Comparison of ENCODE assay signal across 19 cellular contexts in genomic region chr17:44518032-44518431, GRCh38. TPM values are rescaled to one million over a fixed set of nuclear protein-coding genes. Genes with fewer than 3 reads are reported as not detected.
DNase-seq lines count a peak whose midpoint lies in the region; TF ChIP-seq lines count a peak whose summit lies in the region.
"Had no signal": no experiment of that assay in that cellular context is flagged by ENCODE, and none has a peak within 500 bp of the region (broad histone marks: within the 10 kb centered on the region; RNA-seq: fewer than 3 reads in every experiment).

No MANE protein-coding gene starts in this region.

- H3K27ac Mint-ChIP-seq in activated T-cell treated with anti-CD3 and anti-CD28 coated beads, Interleukin-2, amount 50 U/mL, for 24 hours, result no peak overlapping the region
- H3K27ac Mint-ChIP-seq: IgD-negative memory B cell; memory B cell; stimulated activated naive CD8-positive, alpha-beta T cell treated with anti-CD3 and anti-CD28 coated beads, Interleukin-15, Interleukin-2, amounts not matched to agents 100 ng/mL and 50 ng/mL, for 24 hours had no signal

- H3K4me3 Mint-ChIP-seq in activated T-cell treated with anti-CD3 and anti-CD28 coated beads, Interleukin-2, amount 50 U/mL, for 24 hours, result no peak overlapping the region
- H3K4me3 Mint-ChIP-seq: IgD-negative memory B cell; memory B cell; stimulated activated naive CD8-positive, alpha-beta T cell treated with anti-CD3 and anti-CD28 coated beads, Interleukin-15, Interleukin-2, amounts not matched to agents 100 ng/mL and 50 ng/mL, for 24 hours had no signal

- H2BK120ac ChIP-seq in mesenchymal stem cell (ENCODE audit: low read depth, low read length), result no peak overlapping the region

- peaks cover 6% of the 10 kb centered on the region for H3K4me1 ChIP-seq in mesenchymal stem cell (ENCODE audit: control insufficient read depth, insufficient read depth, low read depth, low read length)
- H3K4me1 ChIP-seq: ascending aorta, heart right ventricle had no signal

- no peaks in the 10 kb centered on the region for H3K4me1 Mint-ChIP-seq in activated T-cell treated with anti-CD3 and anti-CD28 coated beads, Interleukin-2, amount 50 U/mL, for 24 hours (ENCODE audit: low read depth)
- H3K4me1 Mint-ChIP-seq: IgD-negative memory B cell, memory B cell had no signal

- no peak overlapping the region for H3K23ac ChIP-seq in mesenchymal stem cell (ENCODE audit: low read length in 2 of 2)

- no peaks in the 10 kb centered on the region for H3K79me1 ChIP-seq in mesenchymal stem cell (replicated peaks; ENCODE audit: low read length, poor library complexity, severe bottlenecking)

- H3K4ac ChIP-seq in mesenchymal stem cell (ENCODE audit: low read depth in 1 of 2, low read length in 2 of 2), result no peak overlapping the region

- no peak overlapping the region for H2AFZ ChIP-seq in mesenchymal stem cell (ENCODE audit: low read depth, low read length)

- no peak overlapping the region for H4K8ac ChIP-seq in mesenchymal stem cell (ENCODE audit: low read length)

- no peak overlapping the region for H3K9ac ChIP-seq in mesenchymal stem cell (ENCODE audit: low read length)

- H3K18ac ChIP-seq in mesenchymal stem cell (ENCODE audit: low read depth in 1 of 2, low read length in 2 of 2), result no peak overlapping the region

- H3K36me3 Mint-ChIP-seq in activated T-cell treated with anti-CD3 and anti-CD28 coated beads, Interleukin-2, amount 50 U/mL, for 24 hours (ENCODE audit: low read depth), result no peaks in the 10 kb centered on the region
- H3K36me3 Mint-ChIP-seq: memory B cell had no signal

- no peak overlapping the region for H3K14ac ChIP-seq in mesenchymal stem cell (ENCODE audit: low read length in 2 of 2)

- H3K9me3 ChIP-seq in mesenchymal stem cell (ENCODE audit: control insufficient read depth, low read length), result no peaks in the 10 kb centered on the region
- H3K9me3 ChIP-seq: ascending aorta, heart right ventricle had no signal

- TF ChIP-seq CTCF in epithelial cell of esophagus (IDR thresholded peaks at IDR 0.05; ENCODE audit: insufficient read depth, low read depth, low read length, missing control alignments), result no peak

- peaks cover 23% of the 10 kb centered on the region for H3K27me3 Mint-ChIP-seq in activated T-cell treated with anti-CD3 and anti-CD28 coated beads, Interleukin-2, amount 50 U/mL, for 24 hours

- DNase-seq in AG08396 (ENCODE audit: low spot score), result peak; percentile 52
- DNase-seq in LHCN-M2 (ENCODE audit: low read depth), result peak; percentile 77
- DNase-seq in epithelial cell of esophagus (ENCODE audit: low read depth), result peak; percentile 34
- no peak for DNase-seq in mesenchymal stem cell
- no peak for DNase-seq in substantia nigra (lab: John Stamatoyannopoulos, UW)
- DNase-seq in activated T-cell treated with anti-CD3 and anti-CD28 coated beads, Interleukin-2, amount 50 U/mL, for 24 hours, result no peak
- DNase-seq in OCI-M2 (lab: John Stamatoyannopoulos, UW; ENCODE audit: unreplicated experiment), result no peak
- no peak for DNase-seq in activated CD8-positive, alpha-beta memory T cell treated with anti-CD3 and anti-CD28 coated beads, Interleukin-2, amount 50 U/mL, for 4 hours
- DNase-seq: activated CD4-positive, alpha-beta T cell treated with anti-CD3 and anti-CD28 coated beads for 4 hours; activated naive CD4-positive, alpha-beta T cell; cortex of kidney; heart right ventricle; islet precursor cell; NCI-H1930; NCI-H748 treated with DMSO at 0.1 percent for 48 hours had no signal

- no peak overlapping the region for H2BK5ac ChIP-seq in mesenchymal stem cell (ENCODE audit: low read depth, low read length, poor library complexity, severe bottlenecking)

- H4K91ac ChIP-seq in mesenchymal stem cell (ENCODE audit: low read length), result no peak overlapping the region

- no peak overlapping the region for H3K4me3 ChIP-seq in epithelial cell of esophagus (ENCODE audit: low read length)
- no peak overlapping the region for H3K4me3 ChIP-seq in mesenchymal stem cell (ENCODE audit: insufficient read depth in 1 of 2, low read depth in 1 of 2, low read length in 2 of 2)
- H3K4me3 ChIP-seq: ascending aorta, heart right ventricle had no signal

- no peak overlapping the region for H2BK12ac ChIP-seq in mesenchymal stem cell (ENCODE audit: low read length in 2 of 2)

- no peaks in the 10 kb centered on the region for H3K36me3 ChIP-seq in mesenchymal stem cell (ENCODE audit: control insufficient read depth in 1 of 2, insufficient read depth in 2 of 2, low read depth in 1 of 2, low read length in 2 of 2)
- H3K36me3 ChIP-seq: ascending aorta, heart right ventricle had no signal

- no peak overlapping the region for H3K4me2 ChIP-seq in mesenchymal stem cell (ENCODE audit: low read length, poor library complexity, severe bottlenecking)

- H3K9me3 Mint-ChIP-seq in activated T-cell treated with anti-CD3 and anti-CD28 coated beads, Interleukin-2, amount 50 U/mL, for 24 hours, result no peaks in the 10 kb centered on the region
- H3K9me3 Mint-ChIP-seq: IgD-negative memory B cell; memory B cell; stimulated activated naive CD8-positive, alpha-beta T cell treated with anti-CD3 and anti-CD28 coated beads, Interleukin-15, Interleukin-2, amounts not matched to agents 100 ng/mL and 50 ng/mL, for 24 hours had no signal

- H3K27me3 ChIP-seq in mesenchymal stem cell (ENCODE audit: control insufficient read depth in 1 of 2, insufficient read depth in 1 of 2, low read length in 2 of 2), result no peaks in the 10 kb centered on the region
- H3K27me3 ChIP-seq: ascending aorta had no signal

- H2BK15ac ChIP-seq in mesenchymal stem cell (ENCODE audit: low read depth, poor library complexity, severe bottlenecking), result no peak overlapping the region

- peak overlapping the region; percentile 60 for H3K27ac ChIP-seq in mesenchymal stem cell (ENCODE audit: low read length, poor library complexity, severe bottlenecking)
- H3K27ac ChIP-seq in substantia nigra (ENCODE audit: low read depth, low read length, poor library complexity, severe bottlenecking), result no peak overlapping the region
- H3K27ac ChIP-seq: ascending aorta, heart right ventricle had no signal

- WGBS in mesenchymal stem cell, result 69% methylated on average over 2 of the region's 3 CpGs

- no peak overlapping the region for H2AK5ac ChIP-seq in mesenchymal stem cell (ENCODE audit: low read length, severe bottlenecking)

RNA-seq across cellular contexts. Expression of gene GPATCH8, which starts 14.8 kb away (rescaled TPM):
- total RNA-seq in LHCN-M2 (2014; rRNA removed), result 15.8 and 21.6 TPM in 2 replicates
- 9.1 TPM for polyA plus RNA-seq in LHCN-M2 (2012)
- polyA plus RNA-seq in mesenchymal stem cell (2013, experiment 1 of 2), result 18.3 TPM
- 17.8 TPM for polyA plus RNA-seq in mesenchymal stem cell (2013, experiment 2 of 2)

RNA-seq across cellular contexts. Expression of gene FZD2, which starts 39.3 kb away (rescaled TPM):
- 12.5 and 21.2 TPM in 2 replicates for total RNA-seq in LHCN-M2 (2014; rRNA removed)
- 55.8 TPM for polyA plus RNA-seq in LHCN-M2 (2012)
- polyA plus RNA-seq in mesenchymal stem cell (2013, experiment 1 of 2), result 43.8 TPM
- 45.5 TPM for polyA plus RNA-seq in mesenchymal stem cell (2013, experiment 2 of 2)
- polyA plus RNA-seq: IgD-negative memory B cell had no signal

Comparison
In these comparisons a context has a peak if more than half of its experiments do, and no peak if none do; other contexts are left out.
1. DNase-seq: peak in AG08396 (single experiment), LHCN-M2 (single experiment) and epithelial cell of esophagus (single experiment); none in mesenchymal stem cell (single experiment), substantia nigra (0 of 49), activated T-cell treated with anti-CD3 and anti-CD28 coated beads, Interleukin-2, amount 50 U/mL, for 24 hours (single experiment), OCI-M2 (single experiment) and activated CD8-positive, alpha-beta memory T cell treated with anti-CD3 and anti-CD28 coated beads, Interleukin-2, amount 50 U/mL, for 4 hours (single experiment).